In the genomic region with DNA sequence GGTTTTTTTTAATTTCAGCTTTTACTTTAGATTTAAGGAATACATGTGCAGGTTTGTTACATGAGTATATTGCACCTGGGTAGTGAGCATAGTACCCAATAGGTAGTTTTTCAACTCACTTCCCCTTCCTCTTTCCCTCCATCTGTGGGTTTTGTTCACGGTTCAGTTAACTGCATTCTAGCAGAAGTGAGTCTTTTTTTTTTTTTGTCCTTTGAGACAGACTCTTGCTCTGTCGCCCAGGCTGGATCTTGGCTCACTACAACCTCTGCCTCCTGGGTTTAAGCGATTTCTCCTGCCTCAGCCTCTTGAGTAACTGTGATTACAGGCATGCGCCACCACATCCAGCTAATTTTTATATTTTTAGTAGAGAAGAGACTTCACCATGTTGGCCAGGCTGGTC, we compare ENCODE assay signal across 9 cellular contexts. TPM values are rescaled to one million over a fixed set of nuclear protein-coding genes. Genes with fewer than 3 reads are reported as not detected.
DNase-seq lines count a peak whose midpoint lies in the region; ATAC-seq, FAIRE-seq and TF ChIP-seq lines count a peak whose summit lies in the region.
"Had no signal": no experiment of that assay in that cellular context is flagged by ENCODE, and none has a peak within 500 bp of the region (broad histone marks: within the 10 kb centered on the region; RNA-seq: fewer than 3 reads in every experiment).

No MANE protein-coding gene starts in this region.

- POLR2A ChIA-PET in K562 (lab: Yijun Ruan, JAX) = interaction anchor here (0.7 to 1.5 kb wide), 2 partner anchors 16 to 241 kb away, joined by 3 to 8 read pairs; no protein-coding TSS in a partner anchor

- no peak overlapping the region for H3K18ac ChIP-seq in neuronal stem cell (ENCODE audit: low read length)

- H3K36me3 ChIP-seq in DOHH2 (ENCODE audit: control insufficient read depth, low read length) = peaks cover 40% of the 10 kb centered on the region
- H3K36me3 ChIP-seq in K562 (ENCODE audit: control insufficient read depth, insufficient read depth, low read length) = peaks cover 44% of the 10 kb centered on the region; the same call in 2 of the 3 replicates
- peaks cover 3 to 37% of the 10 kb centered on the region in 2 donors for H3K36me3 ChIP-seq in neuronal stem cell (replicated peaks in 1 of 2; ENCODE audit: control insufficient read depth in 2 of 2, insufficient read depth in 2 of 2, low read length in 2 of 2)

- H2BK15ac ChIP-seq in neuronal stem cell (ENCODE audit: low read length) = no peak overlapping the region

- no peaks in the 10 kb centered on the region for H3K9me1 ChIP-seq in K562 (ENCODE audit: control insufficient read depth, insufficient read depth, low read length)

- no peak for FAIRE-seq in K562 (lab: Jason Lieb, UNC)
- no peak for FAIRE-seq in D721Med (lab: Jason Lieb, UNC)
- FAIRE-seq: H1 had no signal

- TF ChIP-seq POLR2A in K562 (conservative IDR thresholded peaks at IDR 0.05) = no peak

- H3F3A ChIP-seq in DOHH2 (ENCODE audit: control insufficient read depth, insufficient read depth) = peaks cover 20% of the 10 kb centered on the region

- no peak overlapping the region for H3K4ac ChIP-seq in neuronal stem cell (ENCODE audit: low read length)

- H3K4me2 ChIP-seq in DOHH2 (ENCODE audit: low read length) (peak overlapping the region; percentile 85), K562 (ENCODE audit: insufficient read depth, low read length) (no peak overlapping the region), neuronal stem cell (ENCODE audit: insufficient read depth, low read length, poor library complexity, severe bottlenecking) (no peak overlapping the region)

- TF ChIP-seq CTCF in DOHH2 (IDR thresholded peaks at IDR 0.05; ENCODE audit: low read depth, low read length, poor library complexity, severe bottlenecking) (no peak), K562 (IDR thresholded peaks at IDR 0.05 in 2 of 3, conservative IDR thresholded peaks at IDR 0.05 in 1 of 3; ENCODE audit: insufficient read depth in 2 of 3, low read depth in 1 of 3, low read length in 3 of 3) (no peak), D721Med (IDR thresholded peaks at IDR 0.05; ENCODE audit: insufficient read depth, missing control alignments) (no peak), foreskin fibroblast (IDR thresholded peaks at IDR 0.05; ENCODE audit: low read depth, low read length) (no peak)

- no peak overlapping the region for H2BK12ac ChIP-seq in neuronal stem cell (ENCODE audit: low read length)

- BruUV-seq in K562 (replicated peaks; lab: Mats Ljungman, UMichigan) = no TSS peak

- WGBS in K562 (ENCODE audit: insufficient coverage, low coverage, missing lambda C conversion rate) = 47% methylated on average over 4 of the region's 4 CpGs
- WGBS in neuronal stem cell (ENCODE audit: extremely low coverage in 2 of 2, insufficient read length in 2 of 2, insufficient replicate concordance in 1 of 2), 2 donors = no CpG with 5 or more reads among the region's 4 CpGs

- H2BK120ac ChIP-seq in neuronal stem cell (ENCODE audit: low read depth, low read length) = no peak overlapping the region

- H3K9me3 ChIP-seq in DOHH2 (ENCODE audit: control insufficient read depth, insufficient read depth, low read length) = no peaks in the 10 kb centered on the region
- no peaks in the 10 kb centered on the region; the same call in 1 of the 2 replicates for H3K9me3 ChIP-seq in K562 (replicated peaks; ENCODE audit: control insufficient read depth, insufficient read depth, low read depth, low read length)
- no peaks in the 10 kb centered on the region for H3K9me3 ChIP-seq in neuronal stem cell (replicated peaks in 1 of 2; ENCODE audit: control insufficient read depth in 2 of 2, insufficient read depth in 1 of 2, low read depth in 1 of 2, low read length in 2 of 2)

- peaks cover 47% of the 10 kb centered on the region for H3K4me1 ChIP-seq in DOHH2 (ENCODE audit: control insufficient read depth, low read length)
- peaks cover 3 to 5% of the 10 kb centered on the region in 2 experiments; a peak in 3 of 5 replicates for H3K4me1 ChIP-seq in K562 (replicated peaks in 1 of 2; ENCODE audit: control insufficient read depth in 2 of 2, insufficient read depth in 2 of 2, low read length in 2 of 2)
- no peaks in the 10 kb centered on the region for H3K4me1 ChIP-seq in neuronal stem cell (ENCODE audit: control insufficient read depth in 2 of 2, insufficient read depth in 1 of 2, low read depth in 1 of 2, low read length in 2 of 2)

- DNase-seq in K562 (ENCODE audit: extremely low read depth in 1 of 4, low spot score in 3 of 4) (no peak), D721Med (ENCODE audit: insufficient read length, low spot score) (no peak), neuronal stem cell (ENCODE audit: low spot score) (no peak), foreskin fibroblast (no peak), Right ventricle myocardium inferior (ENCODE audit: missing footprints) (no peak)

- no peak overlapping the region for H3K23ac ChIP-seq in neuronal stem cell (ENCODE audit: low read depth, low read length, poor library complexity)

- intact Hi-C loops in K562 (cut with micrococcal nuclease) = no loop called here
- intact Hi-C loops in Right ventricle myocardium inferior (cut with DNase I) = no loop called here

- TF ChIP-seq RAD21 in K562 (CRISPR knock-in tag; conservative IDR thresholded peaks at IDR 0.05 in 1 of 2, IDR thresholded peaks at IDR 0.05 in 1 of 2) = no peak

- H2AFZ ChIP-seq in K562 (ENCODE audit: low read depth, low read length) (no peak overlapping the region), neuronal stem cell (ENCODE audit: low read length) (no peak overlapping the region)

- no peak overlapping the region for H2BK5ac ChIP-seq in neuronal stem cell (ENCODE audit: low read length)

- H3K14ac ChIP-seq in neuronal stem cell (ENCODE audit: low read length) = no peak overlapping the region

- no peak for TF ChIP-seq EP300 in K562 (IDR thresholded peaks at IDR 0.05; ENCODE audit: low read length)

- H3K27me3 ChIP-seq in DOHH2 (ENCODE audit: control insufficient read depth, low read length) (no peaks in the 10 kb centered on the region), K562 (ENCODE audit: control insufficient read depth in 2 of 2, insufficient read depth in 2 of 2, low read length in 2 of 2) (no peaks in the 10 kb centered on the region), neuronal stem cell (ENCODE audit: control insufficient read depth in 3 of 3, insufficient read depth in 3 of 3, low read depth in 1 of 3, low read length in 3 of 3) (no peaks in the 10 kb centered on the region)

- no peak overlapping the region for H2AK5ac ChIP-seq in neuronal stem cell (ENCODE audit: low read depth, low read length)

- H3K27ac ChIP-seq in DOHH2 (ENCODE audit: low read depth, low read length) (peak overlapping the region; percentile 83), K562 (ENCODE audit: extremely low read depth, low read depth, low read length) (peak overlapping the region; percentile 19; the same call in 1 of the 3 replicates), neuronal stem cell (replicated peaks; ENCODE audit: low read length) (no peak overlapping the region)

- H3K9me2 ChIP-seq in DOHH2 (replicated peaks; ENCODE audit: control insufficient read depth, low read length) = no peaks in the 10 kb centered on the region

- in situ Hi-C loops in K562 (cut with MboI) = no loop called here

- H4K91ac ChIP-seq in neuronal stem cell (ENCODE audit: low read depth, low read length, poor library complexity) = no peak overlapping the region

- H3K9ac ChIP-seq in K562 (ENCODE audit: insufficient read depth in 1 of 2, low read depth in 2 of 2, low read length in 2 of 2) (peak overlapping the region in 1 of 2 experiments; percentile 6; a peak in 1 of 4 replicates), neuronal stem cell (ENCODE audit: low read depth, low read length, poor library complexity) (no peak overlapping the region)

- H3K79me2 ChIP-seq in DOHH2 (ENCODE audit: control insufficient read depth, low read length) (peaks cover 76% of the 10 kb centered on the region), K562 (ENCODE audit: control insufficient read depth, insufficient read depth, low read length) (peaks cover 78% of the 10 kb centered on the region)

- peaks cover 6% of the 10 kb centered on the region for H4K20me1 ChIP-seq in DOHH2 (ENCODE audit: control insufficient read depth, insufficient read depth, low read depth, low read length)
- no peaks in the 10 kb centered on the region for H4K20me1 ChIP-seq in K562 (replicated peaks; ENCODE audit: control insufficient read depth, insufficient read depth, low read length)

- CTCF ChIA-PET in K562 (lab: Yijun Ruan, JAX; ENCODE audit: low intra/inter-chr PET ratio) = no interaction called here

- H3K79me1 ChIP-seq in neuronal stem cell (ENCODE audit: low read depth, low read length) = peaks cover 1% of the 10 kb centered on the region

- H4K8ac ChIP-seq in neuronal stem cell (ENCODE audit: low read depth, low read length) = no peak overlapping the region

- peak overlapping the region; percentile 64 for H3K4me3 ChIP-seq in DOHH2 (ENCODE audit: low read length)
- H3K4me3 ChIP-seq in K562 = no peak overlapping the region
- no peak overlapping the region for H3K4me3 ChIP-seq in neuronal stem cell (ENCODE audit: low read length in 2 of 2)
- H3K4me3 ChIP-seq in foreskin fibroblast (ENCODE audit: low read depth in 1 of 2, low read length in 2 of 2) = no peak overlapping the region

- ATAC-seq in GM21360 (IDR thresholded peaks at IDR 0.05; ENCODE audit: unreplicated experiment) = peak; percentile 74
- peak; percentile 58 for ATAC-seq in HG03558 (IDR thresholded peaks at IDR 0.05; ENCODE audit: extremely low read depth, unreplicated experiment)
- peak; percentile 20 for ATAC-seq in K562
- ATAC-seq in Right ventricle myocardium inferior = no peak

RNA-seq across cellular contexts. Expression of gene UBR2, which starts 8.7 kb away (rescaled TPM):
- 40.5 and 114 TPM in 2 replicates for total RNA-seq in K562 (2011; cell fraction: chromatin; rRNA removed; ENCODE audit: low replicate concordance)
- 20.5 and 25.0 TPM in 2 replicates for total RNA-seq in K562 (2011; cell fraction: nucleolus; rRNA removed)
- total RNA-seq in K562 (2011; cell fraction: nucleoplasm; rRNA removed) = 44.1 and 48.8 TPM in 2 replicates
- total RNA-seq in K562 (2014; rRNA removed) (23.4 and 26.8 TPM in 2 replicates), K562 (2014; rRNA removed; fragmentation: Illumina TruSeq; extraction: Trizol) (38.9 and 41.3 TPM in 2 replicates), K562 (2015; rRNA removed; fragmentation: Illumina TruSeq; extraction: Trizol) (34.4 and 35.0 TPM in 2 replicates), K562 (2021) (33.5 and 35.3 TPM in 2 replicates), Right ventricle myocardium inferior (31.3 TPM)
- polyA plus RNA-seq in K562 (2011; rRNA removed) (29.5 and 35.4 TPM in 2 replicates), K562 (2014; fragmentation: Illumina TruSeq; extraction: Trizol) (17.2 and 21.4 TPM in 2 replicates), K562 (2014; fragmentation: Nextera tagmentation; extraction: Ambion mirVana) (10 to 100 TPM in 1 of 2 experiments, 1 to 10 TPM in 1; 9.1 to 13.1 TPM), K562 (2014; rRNA removed) (14.7 and 16.4 TPM in 2 replicates)
- polyA plus RNA-seq in K562 (2011; cell fraction: cytosol; rRNA removed) = 8.0 and 17.6 TPM in 2 replicates
- 19.9 and 29.8 TPM in 2 replicates for polyA plus RNA-seq in K562 (2011; cell fraction: nucleus; rRNA removed)
- 15.1 and 17.7 TPM in 2 replicates for polyA plus RNA-seq in K562 (2012)
- polyA minus RNA-seq in K562 (2011; rRNA and poly(A)+ RNA removed) = 106 and 107 TPM in 2 replicates
- 22.6 and 36.3 TPM in 2 replicates for polyA minus RNA-seq in K562 (2011; cell fraction: cytosol; rRNA and poly(A)+ RNA removed)
- polyA minus RNA-seq in K562 (2011; cell fraction: nucleus; rRNA and poly(A)+ RNA removed) = 19.1 and 36.5 TPM in 2 replicates
- polyA plus RNA-seq in neuronal stem cell (2013, experiment 1 of 2) = 5.7 TPM
- polyA plus RNA-seq in neuronal stem cell (2013, experiment 2 of 2) = 5.6 TPM
